ENCODE assay signal across 9 cellular contexts in genomic region chr3:73625124-73625665, GRCh38. TPM values are rescaled to one million over a fixed set of nuclear protein-coding genes. Genes with fewer than 3 reads are reported as not detected.
DNase-seq lines count a peak whose midpoint lies in the region; ATAC-seq and TF ChIP-seq lines count a peak whose summit lies in the region.
"Had no signal": no experiment of that assay in that cellular context is flagged by ENCODE, and none has a peak within 500 bp of the region (broad histone marks: within the 10 kb centered on the region; RNA-seq: fewer than 3 reads in every experiment).

No MANE protein-coding gene starts in this region.

- H3K9me3 ChIP-seq in duodenal mucosa (ENCODE audit: control insufficient read depth in 1 of 2, low read length in 2 of 2), result no peaks in the 10 kb centered on the region
- peaks cover 0 to 8% of the 10 kb centered on the region in 2 donors for H3K9me3 ChIP-seq in lung (ENCODE audit: control insufficient read depth in 2 of 2, insufficient read depth in 1 of 2, low read length in 1 of 2)

- no peaks in the 10 kb centered on the region for H3K27me3 ChIP-seq in duodenal mucosa (ENCODE audit: control insufficient read depth in 1 of 2, insufficient read depth in 2 of 2, low read length in 2 of 2)
- peaks cover 11% of the 10 kb centered on the region for H3K27me3 ChIP-seq in lung (ENCODE audit: control insufficient read depth, insufficient read depth)

- DNase-seq in NCI-H82 (lab: John Stamatoyannopoulos, UW) (peak; percentile 59), NCI-H82 treated with DMSO at 0.1 percent for 48 hours (lab: John Stamatoyannopoulos, UW; ENCODE audit: unreplicated experiment) (no peak), lung (ENCODE audit: low spot score) (no peak), GM19240 (ENCODE audit: insufficient read length, low spot score) (no peak)

- 6 to 10% methylated on average over 21 of the region's 21 CpGs for WGBS in lung, 2 donors
- 3% methylated on average over 21 of the region's 21 CpGs for WGBS in urinary bladder

- ATAC-seq in lung (ENCODE audit: insufficient read depth, low FRiP score) (no peak), HG02840 (IDR thresholded peaks at IDR 0.05; ENCODE audit: low FRiP score, unreplicated experiment) (no peak), HG02571 (IDR thresholded peaks at IDR 0.05; ENCODE audit: unreplicated experiment) (no peak)
- ATAC-seq: K562 had no signal

- no peak overlapping the region for H3K27ac ChIP-seq in duodenal mucosa (ENCODE audit: low read depth, low read length)
- H3K27ac ChIP-seq in lung (ENCODE audit: low read depth in 1 of 2, low read length in 1 of 2), result peak overlapping the region; percentile 87 to 95
- no peak overlapping the region for H3K27ac ChIP-seq in urinary bladder (ENCODE audit: low read depth)

- peak overlapping the region; percentile 77 for H3K4me3 ChIP-seq in duodenal mucosa (ENCODE audit: low read depth in 1 of 2, low read length in 2 of 2)
- H3K4me3 ChIP-seq in lung, result no peak overlapping the region
- H3K4me3 ChIP-seq in urinary bladder (ENCODE audit: low read depth, low read length), result peak overlapping the region; percentile 61
- H3K4me3 ChIP-seq: K562 had no signal

- TF ChIP-seq CTCF in lung (IDR thresholded peaks at IDR 0.05; ENCODE audit: control extremely low read depth, extremely low read depth), result no peak

- H3K4me1 ChIP-seq in duodenal mucosa (ENCODE audit: control insufficient read depth in 1 of 2, insufficient read depth in 2 of 2, low read length in 2 of 2), result peaks cover 13 to 20% of the 10 kb centered on the region in 2 donors
- peaks cover 7 to 9% of the 10 kb centered on the region in 2 donors for H3K4me1 ChIP-seq in lung (ENCODE audit: control insufficient read depth in 2 of 2, insufficient read depth in 2 of 2, low read length in 2 of 2)
- H3K4me1 ChIP-seq in urinary bladder (ENCODE audit: insufficient read depth), result peaks cover 4% of the 10 kb centered on the region

- H3K36me3 ChIP-seq in duodenal mucosa (ENCODE audit: control insufficient read depth in 1 of 2, insufficient read depth in 2 of 2, low read length in 2 of 2), result no peaks in the 10 kb centered on the region
- H3K36me3 ChIP-seq in lung (ENCODE audit: control insufficient read depth in 2 of 2, insufficient read depth in 2 of 2, low read length in 2 of 2), result no peaks in the 10 kb centered on the region
- no peaks in the 10 kb centered on the region for H3K36me3 ChIP-seq in urinary bladder (ENCODE audit: insufficient read depth)

- H3K9ac ChIP-seq in duodenal mucosa (ENCODE audit: low read depth in 1 of 2, low read length in 2 of 2), result peak overlapping the region; percentile 30 to 56

RNA-seq across cellular contexts. Expression of gene PDZRN3, which starts 0.5 kb away (rescaled TPM):
- total RNA-seq in lung, result 10 to 100 TPM; 20.7 to 36.4 TPM
- polyA plus RNA-seq in lung, result 10 to 100 TPM in 1 of 2 donors, 1 to 10 TPM in 1; 7.3 to 11.9 TPM
- 61.6 TPM for total RNA-seq in urinary bladder
- polyA plus RNA-seq in urinary bladder, result 98.0 TPM
- polyA plus RNA-seq: K562 had no signal

Comparison
In these comparisons a context has a peak if more than half of its experiments do, and no peak if none do; other contexts are left out.
1. H3K27ac ChIP-seq: peak in lung (2 of 2); none in duodenal mucosa (single experiment) and urinary bladder (single experiment).